9 cellular contexts compared by ENCODE assay signal in genomic region chr16:16073884-16074781, GRCh38.
DNase-seq lines count a peak whose midpoint lies in the region; ATAC-seq lines count a peak whose summit lies in the region.
"Had no signal": no experiment of that assay in that cellular context is flagged by ENCODE, and none has a peak within 500 bp of the region (broad histone marks: within the 10 kb centered on the region; RNA-seq: fewer than 3 reads in every experiment).

No MANE protein-coding gene starts in this region.

- H3K4me1 Mint-ChIP-seq in T-helper 2 cell treated with Interferon-gamma antibody and Interleukin-4, amounts not matched to agents 5 μg/mL and 100 μg/mL, for 36 hours (ENCODE audit: low read depth): peaks cover 8% of the 10 kb centered on the region
- peaks cover 9% of the 10 kb centered on the region for H3K4me1 Mint-ChIP-seq in T-helper 17 cell
- H3K4me1 Mint-ChIP-seq in stimulated activated naive B cell treated with anti-CD40 and anti-IgM and Interleukin-4, amounts not matched to agents 10 μg/mL and 1 μg/mL and 100 μg/mL, for 72 hours: peaks cover 11 to 19% of the 10 kb centered on the region in 2 donors
- H3K4me1 Mint-ChIP-seq in activated T-cell treated with anti-CD3 and anti-CD28 coated beads, Interleukin-2, amount 50 U/mL, for 4 hours (ENCODE audit: low read depth): peaks cover 2% of the 10 kb centered on the region

- no peaks in the 10 kb centered on the region for H3K27me3 Mint-ChIP-seq in T-helper 2 cell treated with Interferon-gamma antibody and Interleukin-4, amounts not matched to agents 5 μg/mL and 100 μg/mL, for 36 hours (ENCODE audit: low read depth)
- no peaks in the 10 kb centered on the region for H3K27me3 Mint-ChIP-seq in T-helper 17 cell
- no peaks in the 10 kb centered on the region for H3K27me3 Mint-ChIP-seq in stimulated activated naive B cell treated with anti-CD40 and anti-IgM and Interleukin-4, amounts not matched to agents 10 μg/mL and 1 μg/mL and 100 μg/mL, for 72 hours
- no peaks in the 10 kb centered on the region for H3K27me3 Mint-ChIP-seq in activated T-cell treated with anti-CD3 and anti-CD28 coated beads, Interleukin-2, amount 50 U/mL, for 4 hours (ENCODE audit: low read depth)

- H3K9me3 Mint-ChIP-seq in T-helper 2 cell treated with Interferon-gamma antibody and Interleukin-4, amounts not matched to agents 5 μg/mL and 100 μg/mL, for 36 hours: no peaks in the 10 kb centered on the region
- no peaks in the 10 kb centered on the region for H3K9me3 Mint-ChIP-seq in stimulated activated naive B cell treated with anti-CD40 and anti-IgM and Interleukin-4, amounts not matched to agents 10 μg/mL and 1 μg/mL and 100 μg/mL, for 72 hours
- no peaks in the 10 kb centered on the region for H3K9me3 Mint-ChIP-seq in activated T-cell treated with anti-CD3 and anti-CD28 coated beads, Interleukin-2, amount 50 U/mL, for 4 hours

- ATAC-seq in T-helper 17 cell (no peak), GM19452 (IDR thresholded peaks at IDR 0.05; ENCODE audit: unreplicated experiment) (no peak)
- no peak for ATAC-seq in stimulated activated naive B cell treated with anti-CD40 and anti-IgM and Interleukin-4, amounts not matched to agents 10 μg/mL and 1 μg/mL and 100 μg/mL, for 72 hours (replicated peaks)
- ATAC-seq in activated T-cell treated with anti-CD3 and anti-CD28 coated beads, Interleukin-2, amount 50 U/mL, for 4 hours: no peak

- peaks cover 52% of the 10 kb centered on the region for H3K36me3 Mint-ChIP-seq in T-helper 2 cell treated with Interferon-gamma antibody and Interleukin-4, amounts not matched to agents 5 μg/mL and 100 μg/mL, for 36 hours (ENCODE audit: low read depth)
- H3K36me3 Mint-ChIP-seq in T-helper 17 cell (ENCODE audit: low read depth): peaks cover 9% of the 10 kb centered on the region
- peaks cover 40 to 66% of the 10 kb centered on the region in 2 donors for H3K36me3 Mint-ChIP-seq in stimulated activated naive B cell treated with anti-CD40 and anti-IgM and Interleukin-4, amounts not matched to agents 10 μg/mL and 1 μg/mL and 100 μg/mL, for 72 hours
- H3K36me3 Mint-ChIP-seq in activated T-cell treated with anti-CD3 and anti-CD28 coated beads, Interleukin-2, amount 50 U/mL, for 4 hours (ENCODE audit: insufficient read depth): peaks cover 29% of the 10 kb centered on the region

- peak overlapping the region; percentile 58 for H3K27ac Mint-ChIP-seq in T-helper 2 cell treated with Interferon-gamma antibody and Interleukin-4, amounts not matched to agents 5 μg/mL and 100 μg/mL, for 36 hours
- peak overlapping the region; percentile 80 for H3K27ac Mint-ChIP-seq in T-helper 17 cell
- peak overlapping the region; percentile 68 for H3K27ac Mint-ChIP-seq in stimulated activated naive B cell treated with anti-CD40 and anti-IgM and Interleukin-4, amounts not matched to agents 10 μg/mL and 1 μg/mL and 100 μg/mL, for 72 hours

- no peaks in the 10 kb centered on the region for H3K9me3 ChIP-seq in T-helper 17 cell (ENCODE audit: control insufficient read depth, low read length, poor library complexity, severe bottlenecking)

- no peak for DNase-seq in T-helper 2 cell treated with Interferon-gamma antibody and Interleukin-4, amounts not matched to agents 5 μg/mL and 100 μg/mL, for 36 hours (ENCODE audit: low spot score)
- DNase-seq in T-helper 2 cell (no peak), T-helper 17 cell (no peak), iPS DF 19.7 (ENCODE audit: low read depth, low spot score) (peak; percentile 30)
- no peak for DNase-seq in stimulated activated naive B cell treated with anti-CD40 and anti-IgM and Interleukin-4, amounts not matched to agents 10 μg/mL and 1 μg/mL and 100 μg/mL, for 72 hours
- no peak for DNase-seq in activated T-cell treated with anti-CD3 and anti-CD28 coated beads, Interleukin-2, amount 50 U/mL, for 4 hours
- no peak for DNase-seq in activated CD4-positive, alpha-beta T cell treated with anti-CD3 and anti-CD28 coated beads for 48 hours
- DNase-seq: DND-41 had no signal

- H3K4me3 Mint-ChIP-seq in T-helper 2 cell treated with Interferon-gamma antibody and Interleukin-4, amounts not matched to agents 5 μg/mL and 100 μg/mL, for 36 hours: no peak overlapping the region
- H3K4me3 Mint-ChIP-seq in T-helper 17 cell: no peak overlapping the region
- no peak overlapping the region for H3K4me3 Mint-ChIP-seq in stimulated activated naive B cell treated with anti-CD40 and anti-IgM and Interleukin-4, amounts not matched to agents 10 μg/mL and 1 μg/mL and 100 μg/mL, for 72 hours
- no peak overlapping the region for H3K4me3 Mint-ChIP-seq in activated T-cell treated with anti-CD3 and anti-CD28 coated beads, Interleukin-2, amount 50 U/mL, for 4 hours
